In the genomic region with DNA sequence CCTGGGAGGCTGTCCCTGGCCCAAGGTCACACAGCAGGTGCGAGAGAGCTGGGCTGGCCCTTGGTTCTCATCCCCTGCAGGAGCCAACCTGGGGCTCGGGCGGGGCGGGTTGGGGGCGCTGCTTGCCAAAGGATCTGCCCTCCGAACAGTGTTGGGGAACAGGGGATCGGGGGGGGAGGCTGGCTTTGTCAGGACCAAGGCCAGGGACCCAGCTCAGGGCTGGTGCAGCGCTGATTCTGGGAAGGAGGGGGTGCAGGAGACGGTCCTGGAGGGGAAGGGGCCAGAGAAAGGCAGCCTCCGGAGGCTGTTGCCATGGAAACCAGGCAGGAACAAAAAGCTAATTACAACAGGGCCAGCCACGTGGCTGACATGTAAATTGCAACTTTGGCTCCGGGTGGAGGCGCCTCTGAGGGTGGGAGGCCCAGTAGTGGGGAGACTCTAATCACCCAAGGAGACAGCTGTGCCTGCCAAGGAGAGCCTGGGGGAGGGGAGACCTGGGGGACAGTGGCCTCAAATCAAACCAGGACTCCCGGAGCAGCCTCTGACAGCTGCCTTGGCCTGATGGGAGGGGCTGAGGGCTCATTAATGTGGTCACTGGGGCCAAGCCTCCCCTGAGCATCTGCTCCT, we compare ENCODE assay signal across 8 cellular contexts. TPM values are rescaled to one million over a fixed set of nuclear protein-coding genes. Genes with fewer than 3 reads are reported as not detected.
DNase-seq lines count a peak whose midpoint lies in the region; ATAC-seq and TF ChIP-seq lines count a peak whose summit lies in the region.

No MANE protein-coding gene starts in this region.

- intact Hi-C loops in posterior vena cava (cut with DNase I) (no loop called here), spleen (cut with DNase I; ENCODE audit: low total_unique reads) (no loop called here), Right ventricle myocardium superior (cut with DNase I) (no loop called here)

- H3K27ac ChIP-seq in SU-DHL-6 (ENCODE audit: low read depth, low read length) = peak overlapping the region; percentile 46; the same call in 1 of the 2 replicates
- H3K27ac ChIP-seq in spleen = no peak overlapping the region

- 2 to 7% (median 4%) methylated on average over 13 to 14 of the region's 14 CpGs for WGBS in spleen, 5 donors

- peaks cover 30 to 77% (median 66%) of the 10 kb centered on the region in 6 donors for H3K4me1 ChIP-seq in spleen

- H3K27me3 ChIP-seq in SU-DHL-6 (ENCODE audit: low read length) (no peaks in the 10 kb centered on the region), spleen (replicated peaks in 1 of 7) (peaks cover 3 to 100% (median 84%) of the 10 kb centered on the region in 7 donors)

- H3K4me3 Mint-ChIP-seq in stimulated activated naive B cell treated with anti-CD40 and anti-IgM and Interleukin-4, amounts not matched to agents 10 μg/mL and 1 μg/mL and 100 μg/mL, for 72 hours = no peak overlapping the region

- H3K9me3 Mint-ChIP-seq in stimulated activated naive B cell treated with anti-CD40 and anti-IgM and Interleukin-4, amounts not matched to agents 10 μg/mL and 1 μg/mL and 100 μg/mL, for 72 hours = no peaks in the 10 kb centered on the region

- peaks cover 13 to 55% of the 10 kb centered on the region in 2 donors for H3K4me1 Mint-ChIP-seq in stimulated activated naive B cell treated with anti-CD40 and anti-IgM and Interleukin-4, amounts not matched to agents 10 μg/mL and 1 μg/mL and 100 μg/mL, for 72 hours

- no peak for TF ChIP-seq CTCF in SU-DHL-6 (IDR thresholded peaks at IDR 0.05; ENCODE audit: insufficient read depth, low read length, poor library complexity, severe bottlenecking)
- no peak for TF ChIP-seq CTCF in epithelial cell of esophagus (IDR thresholded peaks at IDR 0.05; ENCODE audit: insufficient read depth, low read depth, low read length, missing control alignments)
- no peak for TF ChIP-seq CTCF in spleen (IDR thresholded peaks at IDR 0.05 in 8 of 11, conservative IDR thresholded peaks at IDR 0.05 in 3 of 11)

- H3K79me2 ChIP-seq in SU-DHL-6 (ENCODE audit: insufficient read depth, low read length) = no peaks in the 10 kb centered on the region

- TF ChIP-seq POLR2A in spleen (IDR thresholded peaks at IDR 0.05) = no peak

- ATAC-seq in stimulated activated naive B cell treated with anti-CD40 and anti-IgM and Interleukin-4, amounts not matched to agents 10 μg/mL and 1 μg/mL and 100 μg/mL, for 72 hours (replicated peaks) = no peak
- no peak for ATAC-seq in Right ventricle myocardium superior (ENCODE audit: poor library complexity)

- no peak overlapping the region for H3K27ac Mint-ChIP-seq in stimulated activated naive B cell treated with anti-CD40 and anti-IgM and Interleukin-4, amounts not matched to agents 10 μg/mL and 1 μg/mL and 100 μg/mL, for 72 hours

- no peaks in the 10 kb centered on the region for H4K20me1 ChIP-seq in SU-DHL-6 (ENCODE audit: low read depth, low read length)

- H3K27me3 Mint-ChIP-seq in stimulated activated naive B cell treated with anti-CD40 and anti-IgM and Interleukin-4, amounts not matched to agents 10 μg/mL and 1 μg/mL and 100 μg/mL, for 72 hours = peaks cover 42 to 62% of the 10 kb centered on the region in 2 donors

- H3F3A ChIP-seq in SU-DHL-6 (ENCODE audit: insufficient read depth) = 0 out of 2 replicates have a peak, but pooled peaks cover 7% of the 10 kb centered on the region

- H3K36me3 Mint-ChIP-seq in stimulated activated naive B cell treated with anti-CD40 and anti-IgM and Interleukin-4, amounts not matched to agents 10 μg/mL and 1 μg/mL and 100 μg/mL, for 72 hours = peaks cover 0 to 3% of the 10 kb centered on the region in 2 donors

- in situ Hi-C loops in KBM-7 (cut with MboI; ENCODE audit: low pct_unique_long_range_greater_than_20kb, low sequenced_read_pairs) = no loop called here

- no peaks in the 10 kb centered on the region for H3K9me3 ChIP-seq in SU-DHL-6 (ENCODE audit: insufficient read depth, low read length)
- no peaks in the 10 kb centered on the region for H3K9me3 ChIP-seq in spleen

- H3K9me2 ChIP-seq in SU-DHL-6 (replicated peaks; ENCODE audit: insufficient read depth, low read length) = no peaks in the 10 kb centered on the region

- DNase-seq in DMS 273 (lab: John Stamatoyannopoulos, UW; ENCODE audit: unreplicated experiment) = peak; percentile 82
- DNase-seq in KBM-7 = peak; percentile 48
- peak; percentile 44 for DNase-seq in epithelial cell of esophagus (ENCODE audit: low read depth)
- DNase-seq in posterior vena cava (ENCODE audit: low spot score) = peak; percentile 86
- DNase-seq in stimulated activated naive B cell treated with anti-CD40 and anti-IgM and Interleukin-4, amounts not matched to agents 10 μg/mL and 1 μg/mL and 100 μg/mL, for 72 hours = no peak
- DNase-seq in spleen = no peak
- DNase-seq in Right ventricle myocardium superior = no peak

- H2AFZ ChIP-seq in SU-DHL-6 (ENCODE audit: low read depth, low read length, severe bottlenecking) = no peak overlapping the region

- H3K36me3 ChIP-seq in SU-DHL-6 (ENCODE audit: low read length) (no peaks in the 10 kb centered on the region), spleen (no peaks in the 10 kb centered on the region)

- no peak overlapping the region for H3K9ac ChIP-seq in SU-DHL-6 (ENCODE audit: low read length)

- H3K4me3 ChIP-seq in SU-DHL-6 (ENCODE audit: insufficient read depth, low read length, poor library complexity, severe bottlenecking) (peak overlapping the region; percentile 52), epithelial cell of esophagus (ENCODE audit: low read length) (no peak overlapping the region), spleen (peak overlapping the region in 2 of 8 donors; percentile 56 to 75)

- H3K4me2 ChIP-seq in SU-DHL-6 (ENCODE audit: low read depth, low read length, poor library complexity, severe bottlenecking) = peak overlapping the region; percentile 64

RNA-seq across cellular contexts. Expression of a gene that starts 1.3 kb away (rescaled TPM):
- total RNA-seq in posterior vena cava (10 to 100 TPM in 1 of 2 donors, 1 to 10 TPM in 1; 5.9 to 16.1 TPM), spleen (1 to 10 TPM in 3 of 7 donors, under 1 TPM in 2, not detected in 2; 0.43 to 2.4 (median 1.4) TPM), Right ventricle myocardium superior (1.8 TPM)
- polyA plus RNA-seq in spleen = 1 to 10 TPM in 1 of 3 donors, under 1 TPM in 2; 0.41 to 4.3 (median 0.80) TPM

RNA-seq across cellular contexts. Expression of a gene that starts 5.7 kb away (rescaled TPM):
- 1 to 10 TPM; 2.7 to 5.4 TPM for total RNA-seq in posterior vena cava
- total RNA-seq in spleen = 10 to 100 TPM in 1 of 7 donors, 1 to 10 TPM in 6; 3.0 to 12.5 (median 7.8) TPM
- 1 to 10 TPM; 2.4 to 3.2 (median 2.6) TPM for polyA plus RNA-seq in spleen
- 1.1 TPM for total RNA-seq in Right ventricle myocardium superior

RNA-seq across cellular contexts. Expression of a gene that starts 24.1 kb away (rescaled TPM):
- total RNA-seq in posterior vena cava (10 to 100 TPM; 54.0 to 58.6 TPM), spleen (100 to 1,000 TPM in 1 of 7 donors, 10 to 100 TPM in 6; 55.3 to 104 (median 72.4) TPM), Right ventricle myocardium superior (46.7 TPM)
- 10 to 100 TPM; 25.7 to 38.0 (median 33.8) TPM for polyA plus RNA-seq in spleen

RNA-seq across cellular contexts. Expression of a gene that starts 51.0 kb away (rescaled TPM):
- total RNA-seq in posterior vena cava = 100 to 1,000 TPM; 127 to 158 TPM
- 100 to 1,000 TPM; 145 to 305 (median 233) TPM for total RNA-seq in spleen
- polyA plus RNA-seq in spleen = 100 to 1,000 TPM; 113 to 412 (median 334) TPM
- 83.2 TPM for total RNA-seq in Right ventricle myocardium superior

Comparison
In these comparisons a context has a peak if more than half of its experiments do, and no peak if none do; other contexts are left out.
1. DNase-seq: peak in DMS 273 (single experiment), KBM-7 (single experiment), epithelial cell of esophagus (single experiment) and posterior vena cava (single experiment); none in stimulated activated naive B cell treated with anti-CD40 and anti-IgM and Interleukin-4, amounts not matched to agents 10 μg/mL and 1 μg/mL and 100 μg/mL, for 72 hours (single experiment), spleen (single experiment) and Right ventricle myocardium superior (single experiment).